8 cellular contexts compared by ENCODE assay signal in genomic region chr22:41939981-41940852, GRCh38. TPM values are rescaled to one million over a fixed set of nuclear protein-coding genes. Genes with fewer than 3 reads are reported as not detected.
A peak's percentile ranks its signal among the peaks of the same experiment; 100 is the strongest.
DNase-seq lines count a peak whose midpoint lies in the region; ATAC-seq and TF ChIP-seq lines count a peak whose summit lies in the region.

No MANE protein-coding gene starts in this region.

- DNase-seq in ELF-1 (ENCODE audit: low read depth, low spot score) (peak; percentile 49), esophagus muscularis mucosa (ENCODE audit: extremely low spot score) (no peak), SHP77 (lab: John Stamatoyannopoulos, UW) (no peak), GOT3 (lab: John Stamatoyannopoulos, UW) (no peak)
- DNase-seq in activated CD8-positive, alpha-beta memory T cell treated with anti-CD3 and anti-CD28 coated beads for 24 hours: peak; percentile 91
- DNase-seq in stimulated activated CD4-positive, alpha-beta T cell treated with anti-CD3 and anti-CD28 coated beads, Interleukin-2, amount 100 ng/mL, for 4 hours (ENCODE audit: low read depth): peak; percentile 94

- TF ChIP-seq CTCF in esophagus muscularis mucosa (IDR thresholded peaks at IDR 0.05): no peak

- H3K4me1 ChIP-seq in esophagus muscularis mucosa: peaks cover 15 to 25% (median 20%) of the 10 kb centered on the region in 4 donors

- H3K9me3 ChIP-seq in esophagus muscularis mucosa: no peaks in the 10 kb centered on the region

- intact Hi-C loops in esophagus muscularis mucosa (cut with DNase I): loop anchor here (2.0 kb wide), 1 partner anchor 193 kb away; no protein-coding TSS in a partner anchor

- H3K4me3 ChIP-seq in esophagus muscularis mucosa: no peak overlapping the region

- H3K36me3 ChIP-seq in esophagus muscularis mucosa: no peaks in the 10 kb centered on the region

- peak overlapping the region; percentile 2 to 48 (median 46) for H3K27ac ChIP-seq in esophagus muscularis mucosa (replicated peaks in 1 of 4)

- no peak for TF ChIP-seq POLR2A in esophagus muscularis mucosa (IDR thresholded peaks at IDR 0.05; ENCODE audit: low read depth)

- no peaks in the 10 kb centered on the region for H3K27me3 ChIP-seq in esophagus muscularis mucosa

- ATAC-seq in GM19463 (IDR thresholded peaks at IDR 0.05; ENCODE audit: unreplicated experiment): peak; percentile 57
- ATAC-seq in HG03565 (IDR thresholded peaks at IDR 0.05; ENCODE audit: unreplicated experiment): peak; percentile 34

- 83% methylated on average over 13 of the region's 13 CpGs for WGBS in esophagus muscularis mucosa

- no peak for TF ChIP-seq EP300 in esophagus muscularis mucosa (IDR thresholded peaks at IDR 0.05)

RNA-seq across cellular contexts. Expression of gene CENPM, which starts 6.7 kb away (rescaled TPM):
- total RNA-seq in esophagus muscularis mucosa: not detected

RNA-seq across cellular contexts. Expression of gene TNFRSF13C, which starts 13.6 kb away (rescaled TPM):
- total RNA-seq in esophagus muscularis mucosa: under 1 TPM in 2 of 4 donors, not detected in 2; 0.17 to 0.33 TPM

RNA-seq across cellular contexts. Expression of gene SHISA8, which starts 25.3 kb away (rescaled TPM):
- total RNA-seq in esophagus muscularis mucosa: under 1 TPM in 1 of 4 donors, not detected in 3; 0.83 TPM

RNA-seq across cellular contexts. Expression of gene SEPTIN3, which starts 29.0 kb away (rescaled TPM):
- under 1 TPM; under 0.01 to 0.50 (median 0.36) TPM for total RNA-seq in esophagus muscularis mucosa

Comparison
In these comparisons a context has a peak if more than half of its experiments do, and no peak if none do; other contexts are left out.
1. DNase-seq: peak in ELF-1 (single experiment), activated CD8-positive, alpha-beta memory T cell treated with anti-CD3 and anti-CD28 coated beads for 24 hours (single experiment) and stimulated activated CD4-positive, alpha-beta T cell treated with anti-CD3 and anti-CD28 coated beads, Interleukin-2, amount 100 ng/mL, for 4 hours (single experiment); none in esophagus muscularis mucosa (single experiment), SHP77 (0 of 2) and GOT3 (single experiment).